In genomic region chr4:84569009-84569408, GRCh38 we compare ENCODE assay signal across 20 cellular contexts. TPM values are rescaled to one million over a fixed set of nuclear protein-coding genes. Genes with fewer than 3 reads are reported as not detected.
DNase-seq lines count a peak whose midpoint lies in the region; ATAC-seq, FAIRE-seq and TF ChIP-seq lines count a peak whose summit lies in the region.
"Had no signal": no experiment of that assay in that cellular context is flagged by ENCODE, and none has a peak within 500 bp of the region (broad histone marks: within the 10 kb centered on the region; RNA-seq: fewer than 3 reads in every experiment).

No MANE protein-coding gene starts in this region.

- H3K27me3 Mint-ChIP-seq in GM23338 (ENCODE audit: insufficient read depth, low read depth, poor library complexity) (peaks cover 6% of the 10 kb centered on the region), astrocyte (ENCODE audit: low read depth, unreplicated experiment) (no peaks in the 10 kb centered on the region), neural progenitor cell (ENCODE audit: insufficient read depth, low read depth) (peaks cover 3% of the 10 kb centered on the region)

- H3K9me3 ChIP-seq in HUES64 (ENCODE audit: insufficient read depth, low read depth, low read length) (peaks cover 11% of the 10 kb centered on the region; the same call in 1 of the 2 replicates), astrocyte (ENCODE audit: insufficient read depth, low read depth, low read length) (no peaks in the 10 kb centered on the region), neural progenitor cell (ENCODE audit: low read depth) (no peaks in the 10 kb centered on the region), pancreas (no peaks in the 10 kb centered on the region), HAP-1 (0 out of 2 replicates have a peak, but pooled peaks cover 3% of the 10 kb centered on the region)
- H3K9me3 ChIP-seq: A549 had no signal

- DNase-seq in GM23338 (ENCODE audit: low spot score): no peak
- no peak for DNase-seq in astrocyte (ENCODE audit: low read depth)
- DNase-seq in neural progenitor cell (ENCODE audit: low spot score): no peak
- no peak for DNase-seq in KBM-7
- no peak for DNase-seq in pancreas
- DNase-seq in HAP-1 (ENCODE audit: low spot score in 2 of 2): no peak
- DNase-seq in cerebellar cortex (ENCODE audit: low spot score): no peak
- DNase-seq: AML-193; Caco-2; CD4-positive, alpha-beta T cell; IMR-90 had no signal

- no peak overlapping the region for H3K9ac ChIP-seq in HUES64 (ENCODE audit: low read depth, low read length)
- H3K9ac ChIP-seq in astrocyte (ENCODE audit: low read length): no peak overlapping the region
- no peak overlapping the region for H3K9ac ChIP-seq in neural progenitor cell

- no peaks in the 10 kb centered on the region; the same call in 1 of the 2 replicates for H3K9me2 ChIP-seq in GM23338 (ENCODE audit: insufficient read depth)

- H3F3A ChIP-seq in GM23338 (replicated peaks; ENCODE audit: low read depth): peaks cover 5% of the 10 kb centered on the region; the same call in 1 of the 2 replicates
- no peaks in the 10 kb centered on the region for H3F3A ChIP-seq in neural progenitor cell (ENCODE audit: low read depth)

- no peak for TF ChIP-seq CTCF in GM23338 (conservative IDR thresholded peaks at IDR 0.05; ENCODE audit: low read depth in 2 of 2)
- TF ChIP-seq CTCF in astrocyte (IDR thresholded peaks at IDR 0.05; ENCODE audit: insufficient read depth, low read depth, low read length): no peak
- no peak for TF ChIP-seq CTCF in neural progenitor cell (IDR thresholded peaks at IDR 0.05)
- TF ChIP-seq CTCF in pancreas (IDR thresholded peaks at IDR 0.05): no peak

- ATAC-seq in GM23338 (no peak), pancreas (no peak)
- ATAC-seq: A549, HCT116, K562 had no signal

- H2AFZ ChIP-seq in GM23338 (no peak overlapping the region), astrocyte (ENCODE audit: low read depth, low read length) (no peak overlapping the region), neural progenitor cell (replicated peaks) (peak overlapping the region; percentile 65)

- H4K20me1 ChIP-seq in GM23338 (replicated peaks; ENCODE audit: insufficient read depth): no peaks in the 10 kb centered on the region
- no peaks in the 10 kb centered on the region for H4K20me1 ChIP-seq in astrocyte (ENCODE audit: insufficient read depth, low read length)
- no peaks in the 10 kb centered on the region for H4K20me1 ChIP-seq in neural progenitor cell (ENCODE audit: low read depth)

- in situ Hi-C loops in KBM-7 (cut with MboI; ENCODE audit: low pct_unique_long_range_greater_than_20kb, low sequenced_read_pairs) (no loop called here), HAP-1 (cut with MboI; ENCODE audit: low sequenced_read_pairs) (no loop called here)

- 95% methylated on average over 2 of the region's 2 CpGs for WGBS in HUES64
- 83 to 96% methylated on average over 2 of the region's 2 CpGs for WGBS in pancreas, 2 donors

- peaks cover 43% of the 10 kb centered on the region for H3K4me1 ChIP-seq in GM23338 (ENCODE audit: insufficient read depth)
- peaks cover 33% of the 10 kb centered on the region for H3K4me1 ChIP-seq in HUES64 (ENCODE audit: insufficient read depth, low read length)
- no peaks in the 10 kb centered on the region for H3K4me1 ChIP-seq in astrocyte (ENCODE audit: insufficient read depth, low read length)
- H3K4me1 ChIP-seq in neural progenitor cell: peaks cover 8% of the 10 kb centered on the region
- H3K4me1 ChIP-seq in pancreas: no peaks in the 10 kb centered on the region
- no peaks in the 10 kb centered on the region; the same call in 1 of the 2 replicates for H3K4me1 ChIP-seq in HAP-1
- H3K4me1 ChIP-seq: Caco-2 had no signal

- no peaks in the 10 kb centered on the region for H3K27me3 ChIP-seq in GM23338 (ENCODE audit: insufficient read depth)
- H3K27me3 ChIP-seq in HUES64 (ENCODE audit: insufficient read depth, low read length): no peaks in the 10 kb centered on the region
- no peaks in the 10 kb centered on the region for H3K27me3 ChIP-seq in astrocyte (ENCODE audit: insufficient read depth, low read length)
- no peaks in the 10 kb centered on the region for H3K27me3 ChIP-seq in neural progenitor cell
- no peaks in the 10 kb centered on the region for H3K27me3 ChIP-seq in pancreas
- H3K27me3 ChIP-seq in HAP-1 (ENCODE audit: low read depth): no peaks in the 10 kb centered on the region; the same call in 1 of the 2 replicates

- intact Hi-C loops in pancreas (cut with DNase I): no loop called here

- H3K36me3 Mint-ChIP-seq in GM23338 (ENCODE audit: low read depth) (peaks cover 16% of the 10 kb centered on the region), astrocyte (ENCODE audit: low read depth, unreplicated experiment) (no peaks in the 10 kb centered on the region), neural progenitor cell (no peaks in the 10 kb centered on the region)

- H3K4me3 Mint-ChIP-seq in GM23338 (no peak overlapping the region), astrocyte (ENCODE audit: unreplicated experiment) (no peak overlapping the region), neural progenitor cell (no peak overlapping the region)
- H3K4me3 Mint-ChIP-seq: CD4-positive, alpha-beta T cell had no signal

- FAIRE-seq in astrocyte (lab: Jason Lieb, UNC) (no peak), pancreas (lab: Jason Lieb, UNC) (no peak)
- FAIRE-seq: A549, D721Med, G401.6, GM12891, K562 had no signal

- H3K79me2 ChIP-seq in GM23338 (replicated peaks; ENCODE audit: insufficient read depth) (no peaks in the 10 kb centered on the region), astrocyte (ENCODE audit: insufficient read depth, low read length) (no peaks in the 10 kb centered on the region), neural progenitor cell (ENCODE audit: low read depth) (no peaks in the 10 kb centered on the region)

- H3K4me2 ChIP-seq in GM23338 (peak overlapping the region; percentile 64), astrocyte (ENCODE audit: low read length) (no peak overlapping the region), neural progenitor cell (no peak overlapping the region)
- H3K4me2 ChIP-seq: A549 had no signal

- no peak overlapping the region for H3K4me3 ChIP-seq in GM23338
- H3K4me3 ChIP-seq in HUES64 (ENCODE audit: low read length): no peak overlapping the region
- no peak overlapping the region for H3K4me3 ChIP-seq in astrocyte (ENCODE audit: insufficient read depth, low read depth, low read length)
- no peak overlapping the region for H3K4me3 ChIP-seq in neural progenitor cell
- no peak overlapping the region for H3K4me3 ChIP-seq in pancreas
- H3K4me3 ChIP-seq in HAP-1: no peak overlapping the region
- H3K4me3 ChIP-seq: A549, K562 had no signal

- no peak overlapping the region for H3K27ac Mint-ChIP-seq in GM23338
- H3K27ac Mint-ChIP-seq in astrocyte (ENCODE audit: unreplicated experiment): peak overlapping the region; percentile 11
- no peak overlapping the region for H3K27ac Mint-ChIP-seq in neural progenitor cell
- H3K27ac Mint-ChIP-seq: CD4-positive, alpha-beta T cell had no signal

- H3K9me3 Mint-ChIP-seq in GM23338: peaks cover 20% of the 10 kb centered on the region; the same call in 2 of the 3 replicates
- no peaks in the 10 kb centered on the region for H3K9me3 Mint-ChIP-seq in astrocyte (ENCODE audit: unreplicated experiment)
- no peaks in the 10 kb centered on the region for H3K9me3 Mint-ChIP-seq in neural progenitor cell
- H3K9me3 Mint-ChIP-seq: CD4-positive, alpha-beta T cell had no signal

- no peaks in the 10 kb centered on the region; the same call in none of the 2 replicates for H3K36me3 ChIP-seq in GM23338 (ENCODE audit: insufficient read depth)
- no peaks in the 10 kb centered on the region for H3K36me3 ChIP-seq in HUES64 (ENCODE audit: insufficient read depth, low read length)
- no peaks in the 10 kb centered on the region for H3K36me3 ChIP-seq in astrocyte (ENCODE audit: insufficient read depth, low read length)
- no peaks in the 10 kb centered on the region for H3K36me3 ChIP-seq in neural progenitor cell
- H3K36me3 ChIP-seq in pancreas: no peaks in the 10 kb centered on the region
- H3K36me3 ChIP-seq in HAP-1 (replicated peaks): no peaks in the 10 kb centered on the region

- H3K4me1 Mint-ChIP-seq in GM23338: peaks cover 45% of the 10 kb centered on the region
- peaks cover 20% of the 10 kb centered on the region for H3K4me1 Mint-ChIP-seq in astrocyte (ENCODE audit: low read depth, unreplicated experiment)
- peaks cover 7% of the 10 kb centered on the region for H3K4me1 Mint-ChIP-seq in neural progenitor cell

- peak overlapping the region; percentile 73 for H3K27ac ChIP-seq in GM23338 (ENCODE audit: low read depth)
- H3K27ac ChIP-seq in HUES64 (ENCODE audit: low read depth, low read length): peak overlapping the region; percentile 70; the same call in 1 of the 2 replicates
- no peak overlapping the region for H3K27ac ChIP-seq in astrocyte (ENCODE audit: low read depth, low read length)
- no peak overlapping the region for H3K27ac ChIP-seq in neural progenitor cell
- H3K27ac ChIP-seq in pancreas: no peak overlapping the region
- H3K27ac ChIP-seq: 22Rv1, A549, C4-2B had no signal

TF ChIP-seq in GM23338, 12 proteins besides CTCF, POLR2A, EP300 and RAD21 (continues in another document):
- TF ChIP-seq ZNF114 (CRISPR knock-in tag; IDR thresholded peaks at IDR 0.05): no peak

RNA-seq across cellular contexts. Expression of gene CDS1, which starts 13.9 kb away (rescaled TPM):
- 20.3 and 22.6 TPM in 2 replicates for total RNA-seq in GM23338 (2014; rRNA removed; shearing (Covaris generic))
- polyA plus RNA-seq in GM23338 (2016; fragmentation: Nextera tagmentation; extraction: Ambion mirVana) (8.3 and 10.0 TPM in 2 replicates), pancreas (1 to 10 TPM; 2.7 to 4.6 TPM)
- polyA plus RNA-seq in HUES64 (2013, experiment 1 of 2): 6.2 TPM
- 6.9 TPM for polyA plus RNA-seq in HUES64 (2013, experiment 2 of 2)
- total RNA-seq in astrocyte (3.8 and 5.7 TPM in 2 replicates), neural progenitor cell (ENCODE audit: low replicate concordance) (2.8 and 3.5 TPM in 2 replicates), pancreas (1 to 10 TPM; 3.2 to 7.1 (median 4.5) TPM)

Comparison
In these comparisons a context has a peak if more than half of its experiments do, and no peak if none do; other contexts are left out.
1. H3K27ac ChIP-seq: peak in GM23338 (single experiment) and HUES64 (single experiment); none in astrocyte (single experiment), neural progenitor cell (single experiment) and pancreas (0 of 4).